Comparison of ENCODE assay signal across 10 cellular contexts in genomic region chr10:71921319-71922027, GRCh38. TPM values are rescaled to one million over a fixed set of nuclear protein-coding genes. Genes with fewer than 3 reads are reported as not detected.
A peak's percentile ranks its signal among the peaks of the same experiment; 100 is the strongest.
DNase-seq lines count a peak whose midpoint lies in the region; ATAC-seq and TF ChIP-seq lines count a peak whose summit lies in the region.
"Had no signal": no experiment of that assay in that cellular context is flagged by ENCODE, and none has a peak within 500 bp of the region (broad histone marks: within the 10 kb centered on the region; RNA-seq: fewer than 3 reads in every experiment).

No MANE protein-coding gene starts in this region.

- no peak for TF ChIP-seq EP300 in sigmoid colon (IDR thresholded peaks at IDR 0.05)

- H3K9me3 ChIP-seq in heart left ventricle: peaks cover 0 to 5% (median 0%) of the 10 kb centered on the region in 12 donors
- H3K9me3 ChIP-seq in sigmoid colon: no peaks in the 10 kb centered on the region
- H3K9me3 ChIP-seq: upper lobe of left lung had no signal

- H3K4me3 ChIP-seq in heart left ventricle (no peak overlapping the region), sigmoid colon (no peak overlapping the region)
- H3K4me3 ChIP-seq: upper lobe of left lung had no signal

- peak; percentile 55 for DNase-seq in HT-29 (ENCODE audit: low spot score)
- DNase-seq in heart left ventricle: peak in 3 of 5 donors; percentile 25 to 74 (median 46)
- peak; percentile 81 for DNase-seq in sigmoid colon
- DNase-seq in NCI-H2171 (lab: John Stamatoyannopoulos, UW): no peak
- DNase-seq in NCI-H2171 treated with DMSO at 0.1 percent for 48 hours (lab: John Stamatoyannopoulos, UW): no peak
- no peak for DNase-seq in stimulated activated CD4-positive, alpha-beta T cell treated with anti-CD3 and anti-CD28 coated beads, Interleukin-4, amount 100 ng/mL, for 4 hours
- DNase-seq: upper lobe of left lung had no signal

- no peaks in the 10 kb centered on the region for H3K36me3 ChIP-seq in heart left ventricle
- no peaks in the 10 kb centered on the region for H3K36me3 ChIP-seq in sigmoid colon
- H3K36me3 ChIP-seq: upper lobe of left lung had no signal

- H3K4me1 ChIP-seq in heart left ventricle (peaks cover 0 to 33% (median 11%) of the 10 kb centered on the region in 12 donors), sigmoid colon (peaks cover 0 to 10% (median 0%) of the 10 kb centered on the region in 4 donors)

- H3K27me3 ChIP-seq in heart left ventricle (no peaks in the 10 kb centered on the region), sigmoid colon (no peaks in the 10 kb centered on the region)
- H3K27me3 ChIP-seq: upper lobe of left lung had no signal

- H3K27ac ChIP-seq in heart left ventricle (peak overlapping the region in 2 of 12 donors; percentile 31 to 48), sigmoid colon (peak overlapping the region in 1 of 4 donors; percentile 11)
- H3K27ac ChIP-seq: KMS-11, upper lobe of left lung had no signal

- intact Hi-C loops in heart left ventricle (cut with DNase I) (no loop called here), sigmoid colon (cut with DNase I) (no loop called here)

- no peak for TF ChIP-seq POLR2A in heart left ventricle (IDR thresholded peaks at IDR 0.05)
- no peak for TF ChIP-seq POLR2A in sigmoid colon (IDR thresholded peaks at IDR 0.05)

- 38 to 54% (median 47%) methylated on average over 4 of the region's 4 CpGs for WGBS in heart left ventricle, 4 donors
- WGBS in sigmoid colon, 2 donors: 31 to 57% methylated on average over 4 of the region's 4 CpGs

- ATAC-seq in SK-N-SH treated with all-trans-retinoic acid at 6 μM for 48 hours: peak; percentile 57; the same call in 2 of the 3 replicates
- peak; percentile 38 to 67 (median 57) for ATAC-seq in heart left ventricle
- no peak for ATAC-seq in GM21723 (IDR thresholded peaks at IDR 0.05; ENCODE audit: unreplicated experiment)

- TF ChIP-seq CTCF in heart left ventricle (IDR thresholded peaks at IDR 0.05) (no peak), sigmoid colon (IDR thresholded peaks at IDR 0.05) (no peak)

TF ChIP-seq in SK-N-SH treated with all-trans-retinoic acid at 6 μM for 48 hours, 23 proteins besides CTCF, POLR2A, EP300 and RAD21:
- TF ChIP-seq CSDC2 (CRISPR knock-in tag; IDR thresholded peaks at IDR 0.05): no peak
- TF ChIP-seq ZFP3 (CRISPR knock-in tag; IDR thresholded peaks at IDR 0.05): no peak
- no peak for TF ChIP-seq ESRRG (CRISPR knock-in tag; IDR thresholded peaks at IDR 0.05)
- no peak for TF ChIP-seq TCF4 (CRISPR knock-in tag; IDR thresholded peaks at IDR 0.05; ENCODE audit: borderline replicate concordance)
- TF ChIP-seq BACH2 (CRISPR knock-in tag; IDR thresholded peaks at IDR 0.05; ENCODE audit: borderline replicate concordance): no peak
- TF ChIP-seq ZNF8 (CRISPR knock-in tag; IDR thresholded peaks at IDR 0.05): no peak
- TF ChIP-seq ZNF565 (CRISPR knock-in tag; conservative IDR thresholded peaks at IDR 0.05; ENCODE audit: low read depth): no peak
- no peak for TF ChIP-seq CSRNP3 (CRISPR knock-in tag; IDR thresholded peaks at IDR 0.05)
- TF ChIP-seq ISL1 (CRISPR knock-in tag; IDR thresholded peaks at IDR 0.05): no peak
- no peak for TF ChIP-seq ZFP30 (CRISPR knock-in tag; IDR thresholded peaks at IDR 0.05)
- no peak for TF ChIP-seq ZC3H10 (CRISPR knock-in tag; IDR thresholded peaks at IDR 0.05)
- TF ChIP-seq GLIS3 (CRISPR knock-in tag; IDR thresholded peaks at IDR 0.05): no peak
- no peak for TF ChIP-seq TOX (CRISPR knock-in tag; IDR thresholded peaks at IDR 0.05; ENCODE audit: borderline replicate concordance)
- TF ChIP-seq CREB5 (CRISPR knock-in tag; IDR thresholded peaks at IDR 0.05; ENCODE audit: low read depth): no peak
- no peak for TF ChIP-seq PATZ1 (CRISPR knock-in tag; IDR thresholded peaks at IDR 0.05; ENCODE audit: borderline replicate concordance)
- no peak for TF ChIP-seq SNAI2 (CRISPR knock-in tag; IDR thresholded peaks at IDR 0.05)
- no peak for TF ChIP-seq TSHZ2 (CRISPR knock-in tag; IDR thresholded peaks at IDR 0.05)
- no peak for TF ChIP-seq POU6F1 (CRISPR knock-in tag; IDR thresholded peaks at IDR 0.05; ENCODE audit: borderline replicate concordance, low read depth)
TF ChIP-seq in SK-N-SH treated with all-trans-retinoic acid at 6 μM for 48 hours: peak in this region for 0.

RNA-seq across cellular contexts. Expression of gene CHST3, which starts 42.7 kb away (rescaled TPM):
- 12.3 and 14.1 TPM in 2 replicates for total RNA-seq in HT-29 (2014; rRNA removed; shearing (Covaris generic))
- total RNA-seq in heart left ventricle (10 to 100 TPM; 12.0 to 51.3 (median 25.0) TPM), sigmoid colon (10 to 100 TPM; 12.8 to 25.5 (median 16.5) TPM)
- polyA plus RNA-seq in heart left ventricle (10 to 100 TPM in 1 of 2 donors, 1 to 10 TPM in 1; 8.1 to 30.4 TPM), sigmoid colon (1 to 10 TPM in 1 of 3 donors, under 1 TPM in 2; 0.23 to 3.6 (median 0.60) TPM)

Comparison
In these comparisons a context has a peak if more than half of its experiments do, and no peak if none do; other contexts are left out.
1. DNase-seq: peak in HT-29 (single experiment), heart left ventricle (3 of 5) and sigmoid colon (single experiment); none in NCI-H2171 (single experiment), NCI-H2171 treated with DMSO at 0.1 percent for 48 hours (single experiment) and stimulated activated CD4-positive, alpha-beta T cell treated with anti-CD3 and anti-CD28 coated beads, Interleukin-4, amount 100 ng/mL, for 4 hours (0 of 2).